In genomic region chr10:72030762-72031543, GRCh38 we compare ENCODE assay signal across 20 cellular contexts. TPM values are rescaled to one million over a fixed set of nuclear protein-coding genes. Genes with fewer than 3 reads are reported as not detected.
DNase-seq lines count a peak whose midpoint lies in the region; ATAC-seq, FAIRE-seq and TF ChIP-seq lines count a peak whose summit lies in the region.
"Had no signal": no experiment of that assay in that cellular context is flagged by ENCODE, and none has a peak within 500 bp of the region (broad histone marks: within the 10 kb centered on the region; RNA-seq: fewer than 3 reads in every experiment).

No MANE protein-coding gene starts in this region.

- peak overlapping the region; percentile 56 for H3K18ac ChIP-seq in neuronal stem cell (ENCODE audit: low read length)

- peak overlapping the region; percentile 45 for H2BK15ac ChIP-seq in neuronal stem cell (ENCODE audit: low read length)

- no peak for FAIRE-seq in small intestine (lab: Jason Lieb, UNC)
- FAIRE-seq: endothelial cell of umbilical vein had no signal

- WGBS in neuronal stem cell (ENCODE audit: extremely low coverage in 2 of 2, insufficient read length in 2 of 2, insufficient replicate concordance in 1 of 2), 2 donors, result no CpG with 5 or more reads among the region's 19 CpGs
- WGBS in testis, 2 donors, result 39 to 50% methylated on average over 18 to 19 of the region's 19 CpGs
- WGBS in small intestine, 3 donors, result 73 to 79% (median 74%) methylated on average over 18 to 19 of the region's 19 CpGs

- no peak overlapping the region for H2BK12ac ChIP-seq in neuronal stem cell (ENCODE audit: low read length)

- H3K23ac ChIP-seq in neuronal stem cell (ENCODE audit: low read depth, low read length, poor library complexity), result peak overlapping the region; percentile 13

- no peak for TF ChIP-seq POLR2A in testis (IDR thresholded peaks at IDR 0.05)

- no peaks in the 10 kb centered on the region for H3K79me1 ChIP-seq in neuronal stem cell (ENCODE audit: low read depth, low read length)

- no peak overlapping the region for H4K91ac ChIP-seq in neuronal stem cell (ENCODE audit: low read depth, low read length, poor library complexity)

- H3K4me2 ChIP-seq in neuronal stem cell (ENCODE audit: insufficient read depth, low read length, poor library complexity, severe bottlenecking), result no peak overlapping the region

- no peaks in the 10 kb centered on the region for H3K36me3 ChIP-seq in neuronal stem cell (replicated peaks in 1 of 2; ENCODE audit: control insufficient read depth in 2 of 2, insufficient read depth in 2 of 2, low read length in 2 of 2)
- no peaks in the 10 kb centered on the region for H3K36me3 ChIP-seq in testis (ENCODE audit: low read depth, missing control alignments)
- no peaks in the 10 kb centered on the region for H3K36me3 ChIP-seq in small intestine (ENCODE audit: control insufficient read depth in 2 of 2, insufficient read depth in 2 of 2, low read length in 2 of 2)
- H3K36me3 ChIP-seq: SJSA1, vagina had no signal

- H3K27me3 ChIP-seq in neuronal stem cell (ENCODE audit: control insufficient read depth in 3 of 3, insufficient read depth in 3 of 3, low read depth in 1 of 3, low read length in 3 of 3) (no peaks in the 10 kb centered on the region), testis (no peaks in the 10 kb centered on the region), small intestine (ENCODE audit: control insufficient read depth in 2 of 2, insufficient read depth in 2 of 2, low read length in 2 of 2) (no peaks in the 10 kb centered on the region)
- H3K27me3 ChIP-seq: foreskin keratinocyte, SJSA1, vagina had no signal

- ATAC-seq in GM21515 (IDR thresholded peaks at IDR 0.05; ENCODE audit: unreplicated experiment), result no peak
- ATAC-seq: activated naive CD4-positive, alpha-beta T cell treated with anti-CD3 and anti-CD28 coated beads, Interleukin-2, amount 50 U/mL, for 72 hours; foreskin keratinocyte; naive thymus-derived CD4-positive, alpha-beta T cell had no signal

- no peak overlapping the region for H2BK120ac ChIP-seq in neuronal stem cell (ENCODE audit: low read depth, low read length)

- no peak overlapping the region for H3K27ac ChIP-seq in neuronal stem cell (replicated peaks; ENCODE audit: low read length)
- peak overlapping the region; percentile 80 to 92 for H3K27ac ChIP-seq in testis
- H3K27ac ChIP-seq in small intestine (ENCODE audit: low read depth in 1 of 2, low read length in 1 of 2), result no peak overlapping the region
- H3K27ac ChIP-seq: foreskin keratinocyte, SJSA1, vagina had no signal

- H2AK5ac ChIP-seq in neuronal stem cell (ENCODE audit: low read depth, low read length), result peak overlapping the region; percentile 96

- H3K14ac ChIP-seq in neuronal stem cell (ENCODE audit: low read length), result peak overlapping the region; percentile 85

- H3K9me3 ChIP-seq in neuronal stem cell (replicated peaks in 1 of 2; ENCODE audit: control insufficient read depth in 2 of 2, insufficient read depth in 1 of 2, low read depth in 1 of 2, low read length in 2 of 2) (peaks cover 0 to 2% of the 10 kb centered on the region in 2 donors), testis (no peaks in the 10 kb centered on the region), small intestine (ENCODE audit: control insufficient read depth, low read depth) (no peaks in the 10 kb centered on the region)
- H3K9me3 ChIP-seq: SJSA1, vagina had no signal

- peak overlapping the region; percentile 51 for H3K9ac ChIP-seq in neuronal stem cell (ENCODE audit: low read depth, low read length, poor library complexity)

- intact Hi-C loops in testis (cut with DNase I; ENCODE audit: low total_unique reads), result no loop called here

- H4K8ac ChIP-seq in neuronal stem cell (ENCODE audit: low read depth, low read length), result no peak overlapping the region

- H3K4me1 ChIP-seq in neuronal stem cell (ENCODE audit: control insufficient read depth in 2 of 2, insufficient read depth in 1 of 2, low read depth in 1 of 2, low read length in 2 of 2) (peaks cover 9 to 15% of the 10 kb centered on the region in 2 donors), testis (peaks cover 76% of the 10 kb centered on the region), small intestine (ENCODE audit: control insufficient read depth in 2 of 2, insufficient read depth in 1 of 2, low read depth in 1 of 2, low read length in 1 of 2) (no peaks in the 10 kb centered on the region)

- no peak for TF ChIP-seq CTCF in testis (IDR thresholded peaks at IDR 0.05)

- H3K4me3 ChIP-seq in neuronal stem cell (ENCODE audit: low read length in 2 of 2) (no peak overlapping the region), testis (peak overlapping the region in 1 of 2 donors; percentile 24), small intestine (ENCODE audit: low read depth in 1 of 2, low read length in 2 of 2) (no peak overlapping the region)
- H3K4me3 ChIP-seq: SJSA1, vagina had no signal

- H2AFZ ChIP-seq in neuronal stem cell (ENCODE audit: low read length), result peak overlapping the region; percentile 88

- H2BK5ac ChIP-seq in neuronal stem cell (ENCODE audit: low read length), result peak overlapping the region; percentile 76

- DNase-seq in amniotic epithelial cell (ENCODE audit: low read depth), result peak; percentile 93
- DNase-seq in iris pigment epithelial cell (ENCODE audit: low read depth), result peak; percentile 41
- no peak for DNase-seq in neuronal stem cell (ENCODE audit: low spot score)
- DNase-seq in testis, result peak; percentile 97
- DNase-seq in medulla oblongata (ENCODE audit: extremely low spot score), result no peak
- DNase-seq in cortex of kidney (lab: John Stamatoyannopoulos, UW), result no peak
- no peak for DNase-seq in small intestine
- DNase-seq: activated CD4-positive, alpha-beta memory T cell treated with anti-CD3 and anti-CD28 coated beads, Interleukin-2, amount 10 ng/mL, durations not matched to agents 7 days and 5 days; activated T-cell treated with anti-CD3 and anti-CD28 coated beads, Interleukin-2, amount 50 U/mL, for 48 hours; foreskin keratinocyte; GOT3; Kasumi-1; naive thymus-derived CD4-positive, alpha-beta T cell; NCI-H1105 treated with DMSO at 0.1 percent for 48 hours; T-helper 2 cell had no signal

- no peak overlapping the region for H3K4ac ChIP-seq in neuronal stem cell (ENCODE audit: low read length)

RNA-seq across cellular contexts. Expression of gene SPOCK2, which starts 57.4 kb away (rescaled TPM):
- polyA plus RNA-seq in neuronal stem cell (2013, experiment 1 of 2), result 1.0 TPM
- 1.0 TPM for polyA plus RNA-seq in neuronal stem cell (2013, experiment 2 of 2)
- total RNA-seq in testis, result 100 to 1,000 TPM; 113 to 212 TPM
- polyA plus RNA-seq in testis (ENCODE audit: insufficient read depth, low read depth, low replicate concordance) (73.6 TPM), small intestine (10 to 100 TPM in 1 of 3 donors, 1 to 10 TPM in 2; 1.6 to 24.2 (median 2.2) TPM)
- total RNA-seq: SJSA1 had no signal

Comparison
In these comparisons a context has a peak if more than half of its experiments do, and no peak if none do; other contexts are left out.
1. DNase-seq: peak in amniotic epithelial cell (single experiment), iris pigment epithelial cell (single experiment) and testis (single experiment); none in neuronal stem cell (single experiment), medulla oblongata (single experiment), cortex of kidney (single experiment) and small intestine (single experiment).
2. H3K27ac ChIP-seq: peak in testis (2 of 2); none in neuronal stem cell (single experiment) and small intestine (0 of 2).